In the genomic region with DNA sequence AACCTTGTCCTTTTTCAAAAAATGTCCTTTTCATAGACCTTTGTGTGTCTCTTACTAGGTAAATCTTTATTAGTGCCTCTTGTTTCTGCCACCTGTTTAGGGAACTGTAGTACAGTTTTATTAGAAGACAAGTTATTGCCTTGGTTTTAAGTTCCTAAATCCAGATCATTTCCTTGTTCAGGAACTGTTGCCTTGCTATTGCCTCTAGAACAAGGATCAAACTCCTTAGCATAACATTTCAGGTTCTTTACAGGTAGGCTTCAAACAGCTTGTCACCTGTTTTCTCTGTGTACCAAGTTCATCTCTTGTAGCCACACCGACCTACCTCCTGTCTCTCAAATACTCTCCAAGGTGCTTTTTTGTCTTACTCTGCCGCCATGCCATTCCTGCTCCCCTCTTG, we compare ENCODE assay signal across 21 cellular contexts.
DNase-seq lines count a peak whose midpoint lies in the region; ATAC-seq and TF ChIP-seq lines count a peak whose summit lies in the region.
"Had no signal": no experiment of that assay in that cellular context is flagged by ENCODE, and none has a peak within 500 bp of the region (broad histone marks: within the 10 kb centered on the region; RNA-seq: fewer than 3 reads in every experiment).

No MANE protein-coding gene starts in this region.

- H3K27ac ChIP-seq in neutrophil = peak overlapping the region; percentile 42
- H3K27ac ChIP-seq: 22Rv1, BLaER1, C4-2B, GM23248 had no signal

- H3K4me3 ChIP-seq in mucosa of descending colon = no peak overlapping the region
- no peak overlapping the region for H3K4me3 ChIP-seq in neutrophil (ENCODE audit: low read depth in 1 of 2, low read length in 1 of 2)
- H3K4me3 ChIP-seq: BLaER1, GM23248 had no signal

- TF ChIP-seq CTCF in mucosa of descending colon (IDR thresholded peaks at IDR 0.05) = no peak
- TF ChIP-seq CTCF in neutrophil (IDR thresholded peaks at IDR 0.05) = no peak
- no peak for TF ChIP-seq CTCF in MCF 10A (IDR thresholded peaks at IDR 0.05; ENCODE audit: unreplicated experiment)

- peaks cover 9% of the 10 kb centered on the region for H3K4me1 ChIP-seq in mucosa of descending colon (ENCODE audit: low read depth)
- peaks cover 0 to 5% of the 10 kb centered on the region in 2 experiments for H3K4me1 ChIP-seq in neutrophil (ENCODE audit: control insufficient read depth in 1 of 2, insufficient read depth in 1 of 2, low read depth in 1 of 2, low read length in 1 of 2)
- H3K4me1 ChIP-seq: BLaER1 had no signal

- peaks cover 7% of the 10 kb centered on the region for H3K36me3 Mint-ChIP-seq in activated naive CD8-positive, alpha-beta T cell
- no peaks in the 10 kb centered on the region for H3K36me3 Mint-ChIP-seq in activated naive CD8-positive, alpha-beta T cell treated with anti-CD3 and anti-CD28 coated beads, Interleukin-2, amount 50 U/mL, for 24 hours (ENCODE audit: low read depth)
- H3K36me3 Mint-ChIP-seq in MCF 10A (ENCODE audit: insufficient read depth, unreplicated experiment) = no peaks in the 10 kb centered on the region

- H3K36me3 ChIP-seq in mucosa of descending colon (ENCODE audit: low read depth) (no peaks in the 10 kb centered on the region), neutrophil (peaks cover 33% of the 10 kb centered on the region)

- no peak overlapping the region for H3K4me3 Mint-ChIP-seq in activated naive CD8-positive, alpha-beta T cell
- H3K4me3 Mint-ChIP-seq in activated naive CD8-positive, alpha-beta T cell treated with anti-CD3 and anti-CD28 coated beads, Interleukin-2, amount 50 U/mL, for 24 hours = no peak overlapping the region
- H3K4me3 Mint-ChIP-seq in MCF 10A (ENCODE audit: unreplicated experiment) = no peak overlapping the region
- H3K4me3 Mint-ChIP-seq: B cell; CD4-positive, alpha-beta T cell; CD8-positive, alpha-beta memory T cell had no signal

- no peaks in the 10 kb centered on the region for H3K9me3 Mint-ChIP-seq in activated naive CD8-positive, alpha-beta T cell (ENCODE audit: low read depth)
- no peaks in the 10 kb centered on the region for H3K9me3 Mint-ChIP-seq in activated naive CD8-positive, alpha-beta T cell treated with anti-CD3 and anti-CD28 coated beads, Interleukin-2, amount 50 U/mL, for 24 hours
- no peaks in the 10 kb centered on the region for H3K9me3 Mint-ChIP-seq in MCF 10A (ENCODE audit: unreplicated experiment)
- H3K9me3 Mint-ChIP-seq: CD4-positive, alpha-beta T cell; CD8-positive, alpha-beta memory T cell had no signal

- POLR2A ChIA-PET in MCF 10A (lab: Yijun Ruan, JAX) = no interaction called here

- H3K27me3 ChIP-seq in neutrophil = no peaks in the 10 kb centered on the region
- H3K27me3 ChIP-seq: BLaER1 had no signal

- BruUV-seq in MCF 10A (replicated peaks; lab: Mats Ljungman, UMichigan) = no TSS peak

- H3K27ac Mint-ChIP-seq in activated naive CD8-positive, alpha-beta T cell = peak overlapping the region; percentile 30
- no peak overlapping the region for H3K27ac Mint-ChIP-seq in activated naive CD8-positive, alpha-beta T cell treated with anti-CD3 and anti-CD28 coated beads, Interleukin-2, amount 50 U/mL, for 24 hours
- no peak overlapping the region for H3K27ac Mint-ChIP-seq in MCF 10A (ENCODE audit: low read depth, unreplicated experiment)
- H3K27ac Mint-ChIP-seq: B cell; CD4-positive, alpha-beta T cell had no signal

- no peaks in the 10 kb centered on the region for H3K27me3 Mint-ChIP-seq in activated naive CD8-positive, alpha-beta T cell
- no peaks in the 10 kb centered on the region for H3K27me3 Mint-ChIP-seq in activated naive CD8-positive, alpha-beta T cell treated with anti-CD3 and anti-CD28 coated beads, Interleukin-2, amount 50 U/mL, for 24 hours
- H3K27me3 Mint-ChIP-seq in MCF 10A (ENCODE audit: insufficient read depth, unreplicated experiment) = no peaks in the 10 kb centered on the region
- H3K27me3 Mint-ChIP-seq: B cell; CD4-positive, alpha-beta T cell; CD8-positive, alpha-beta memory T cell had no signal

- no peak for ATAC-seq in activated naive CD8-positive, alpha-beta T cell treated with anti-CD3 and anti-CD28 coated beads, Interleukin-2, amount 50 U/mL, for 24 hours
- peak; percentile 86 for ATAC-seq in mucosa of descending colon
- ATAC-seq in HG02678 (IDR thresholded peaks at IDR 0.05; ENCODE audit: unreplicated experiment) = no peak
- no peak for ATAC-seq in HG02970 (IDR thresholded peaks at IDR 0.05; ENCODE audit: low FRiP score, unreplicated experiment)

- DNase-seq in activated naive CD8-positive, alpha-beta T cell treated with anti-CD3 and anti-CD28 coated beads, Interleukin-2, amount 50 U/mL, for 24 hours = no peak
- DNase-seq in mucosa of descending colon = no peak
- DNase-seq in MCF 10A (ENCODE audit: unreplicated experiment) = no peak
- DNase-seq in mesenteric fat pad (ENCODE audit: low spot score) = no peak
- DNase-seq: CD4-positive, alpha-beta T cell; CD8-positive, alpha-beta memory T cell; DMS 273 treated with DMSO at 0.1 percent for 48 hours; DMS79; EL; GDM1; GM23248; H7; HCEC 1CT had no signal

- CTCF ChIA-PET in MCF 10A (lab: Yijun Ruan, JAX) = interaction anchor here (0.6 kb wide), 1 partner anchor 37 kb away, joined by 3 read pairs; no protein-coding TSS in a partner anchor

- intact Hi-C loops in mucosa of descending colon (cut with DNase I, micrococcal nuclease) (no loop called here), MCF 10A (cut with micrococcal nuclease) (no loop called here)

- H3K4me1 Mint-ChIP-seq in activated naive CD8-positive, alpha-beta T cell (ENCODE audit: low read depth) = peaks cover 9% of the 10 kb centered on the region
- peaks cover 4% of the 10 kb centered on the region for H3K4me1 Mint-ChIP-seq in activated naive CD8-positive, alpha-beta T cell treated with anti-CD3 and anti-CD28 coated beads, Interleukin-2, amount 50 U/mL, for 24 hours
- no peaks in the 10 kb centered on the region for H3K4me1 Mint-ChIP-seq in MCF 10A (ENCODE audit: insufficient read depth, unreplicated experiment)

- H3K9me3 ChIP-seq in mucosa of descending colon = no peaks in the 10 kb centered on the region
- no peaks in the 10 kb centered on the region for H3K9me3 ChIP-seq in neutrophil
- H3K9me3 ChIP-seq: BLaER1 had no signal
